Comparison of ENCODE assay signal across 1 cellular context in the genomic region with DNA sequence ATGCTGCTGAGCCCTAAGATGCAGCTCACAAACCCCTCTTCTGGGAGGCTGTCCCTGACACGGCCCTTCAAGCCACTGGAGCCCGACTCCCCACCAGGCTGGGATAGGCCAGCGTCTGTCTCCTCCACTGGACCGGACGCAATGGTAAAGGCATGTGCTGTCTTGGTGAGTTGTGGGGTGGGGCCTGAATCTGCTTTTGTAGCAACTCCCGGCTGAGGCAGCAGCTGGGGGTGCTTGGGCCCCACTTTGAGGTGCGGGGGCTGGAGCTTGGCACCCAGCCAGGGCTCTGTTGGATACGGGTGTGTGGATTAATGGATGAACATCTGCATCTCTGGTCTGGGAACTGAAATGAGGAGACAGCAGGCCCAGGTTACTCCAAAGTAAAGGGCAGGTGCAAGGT.
TF ChIP-seq lines count a peak whose summit lies in the region.

No MANE protein-coding gene starts in this region.

TF ChIP-seq in HEK293, 187 proteins besides CTCF, POLR2A, EP300 and RAD21 (continued from another document):
- TF ChIP-seq, protein P1, sequence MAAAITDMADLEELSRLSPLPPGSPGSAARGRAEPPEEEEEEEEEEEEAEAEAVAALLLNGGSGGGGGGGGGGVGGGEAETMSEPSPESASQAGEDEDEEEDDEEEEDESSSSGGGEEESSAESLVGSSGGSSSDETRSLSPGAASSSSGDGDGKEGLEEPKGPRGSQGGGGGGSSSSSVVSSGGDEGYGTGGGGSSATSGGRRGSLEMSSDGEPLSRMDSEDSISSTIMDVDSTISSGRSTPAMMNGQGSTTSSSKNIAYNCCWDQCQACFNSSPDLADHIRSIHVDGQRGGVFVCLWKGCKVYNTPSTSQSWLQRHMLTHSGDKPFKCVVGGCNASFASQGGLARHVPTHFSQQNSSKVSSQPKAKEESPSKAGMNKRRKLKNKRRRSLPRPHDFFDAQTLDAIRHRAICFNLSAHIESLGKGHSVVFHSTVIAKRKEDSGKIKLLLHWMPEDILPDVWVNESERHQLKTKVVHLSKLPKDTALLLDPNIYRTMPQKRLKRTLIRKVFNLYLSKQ (tag by site-specific recombination; IDR thresholded peaks at IDR 0.05; ENCODE audit: borderline replicate concordance): no peak
- TF ChIP-seq KLF9 (tag by site-specific recombination; IDR thresholded peaks at IDR 0.05; ENCODE audit: low read depth) (no peak), ZNF266 (tag by site-specific recombination; IDR thresholded peaks at IDR 0.05; ENCODE audit: low read depth) (no peak), ZBTB7A (tag by site-specific recombination; IDR thresholded peaks at IDR 0.05; ENCODE audit: low read depth) (no peak), ZNF510 (tag by site-specific recombination; IDR thresholded peaks at IDR 0.05; ENCODE audit: insufficient replicate concordance) (no peak), ZNF544 (tag by site-specific recombination; IDR thresholded peaks at IDR 0.05) (no peak), ZNF274 (IDR thresholded peaks at IDR 0.05; ENCODE audit: low read length) (no peak), ZNF274 (tag by site-specific recombination; IDR thresholded peaks at IDR 0.05; ENCODE audit: borderline replicate concordance) (no peak), KLF16 (tag by site-specific recombination; IDR thresholded peaks at IDR 0.05) (no peak), ZNF624 (tag by site-specific recombination; IDR thresholded peaks at IDR 0.05) (no peak), GLIS1 (tag by site-specific recombination; IDR thresholded peaks at IDR 0.05) (no peak), ZBTB48 (tag by site-specific recombination; IDR thresholded peaks at IDR 0.05) (no peak), HOXC10 (CRISPR knock-in tag; IDR thresholded peaks at IDR 0.05) (no peak), ZNF600 (tag by site-specific recombination; IDR thresholded peaks at IDR 0.05) (0 out of 2 replicates have a peak, but pooled peaks have one; percentile 2), ZNF521 (tag by site-specific recombination; IDR thresholded peaks at IDR 0.05) (no peak), RBAK (tag by site-specific recombination; IDR thresholded peaks at IDR 0.05) (no peak), ZNF248 (tag by site-specific recombination; IDR thresholded peaks at IDR 0.05) (no peak), ZNF202 (tag by site-specific recombination; IDR thresholded peaks at IDR 0.05; ENCODE audit: borderline replicate concordance) (no peak), ZNF24 (tag by site-specific recombination; IDR thresholded peaks at IDR 0.05) (no peak), ZIC2 (tag by site-specific recombination; IDR thresholded peaks at IDR 0.05) (peak; percentile 75), ZNF530 (tag by site-specific recombination; IDR thresholded peaks at IDR 0.05; ENCODE audit: low read depth) (no peak), ZNF354C (tag by site-specific recombination; IDR thresholded peaks at IDR 0.05; ENCODE audit: borderline replicate concordance, low read depth) (no peak), ZNF701 (tag by site-specific recombination; IDR thresholded peaks at IDR 0.05) (no peak), ZNF433 (tag by site-specific recombination; IDR thresholded peaks at IDR 0.05; ENCODE audit: low read depth) (no peak), IKZF3 (tag by site-specific recombination; IDR thresholded peaks at IDR 0.05) (no peak), ZNF121 (tag by site-specific recombination; IDR thresholded peaks at IDR 0.05) (no peak)
- TF ChIP-seq, protein P2, sequence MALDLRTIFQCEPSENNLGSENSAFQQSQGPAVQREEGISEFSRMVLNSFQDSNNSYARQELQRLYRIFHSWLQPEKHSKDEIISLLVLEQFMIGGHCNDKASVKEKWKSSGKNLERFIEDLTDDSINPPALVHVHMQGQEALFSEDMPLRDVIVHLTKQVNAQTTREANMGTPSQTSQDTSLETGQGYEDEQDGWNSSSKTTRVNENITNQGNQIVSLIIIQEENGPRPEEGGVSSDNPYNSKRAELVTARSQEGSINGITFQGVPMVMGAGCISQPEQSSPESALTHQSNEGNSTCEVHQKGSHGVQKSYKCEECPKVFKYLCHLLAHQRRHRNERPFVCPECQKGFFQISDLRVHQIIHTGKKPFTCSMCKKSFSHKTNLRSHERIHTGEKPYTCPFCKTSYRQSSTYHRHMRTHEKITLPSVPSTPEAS (tag by site-specific recombination; IDR thresholded peaks at IDR 0.05): no peak
- TF ChIP-seq, protein P3, sequence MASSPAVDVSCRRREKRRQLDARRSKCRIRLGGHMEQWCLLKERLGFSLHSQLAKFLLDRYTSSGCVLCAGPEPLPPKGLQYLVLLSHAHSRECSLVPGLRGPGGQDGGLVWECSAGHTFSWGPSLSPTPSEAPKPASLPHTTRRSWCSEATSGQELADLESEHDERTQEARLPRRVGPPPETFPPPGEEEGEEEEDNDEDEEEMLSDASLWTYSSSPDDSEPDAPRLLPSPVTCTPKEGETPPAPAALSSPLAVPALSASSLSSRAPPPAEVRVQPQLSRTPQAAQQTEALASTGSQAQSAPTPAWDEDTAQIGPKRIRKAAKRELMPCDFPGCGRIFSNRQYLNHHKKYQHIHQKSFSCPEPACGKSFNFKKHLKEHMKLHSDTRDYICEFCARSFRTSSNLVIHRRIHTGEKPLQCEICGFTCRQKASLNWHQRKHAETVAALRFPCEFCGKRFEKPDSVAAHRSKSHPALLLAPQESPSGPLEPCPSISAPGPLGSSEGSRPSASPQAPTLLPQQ (tag by site-specific recombination; IDR thresholded peaks at IDR 0.05): 0 out of 2 replicates have a peak, but pooled peaks have one; percentile 20
- TF ChIP-seq, protein P4, sequence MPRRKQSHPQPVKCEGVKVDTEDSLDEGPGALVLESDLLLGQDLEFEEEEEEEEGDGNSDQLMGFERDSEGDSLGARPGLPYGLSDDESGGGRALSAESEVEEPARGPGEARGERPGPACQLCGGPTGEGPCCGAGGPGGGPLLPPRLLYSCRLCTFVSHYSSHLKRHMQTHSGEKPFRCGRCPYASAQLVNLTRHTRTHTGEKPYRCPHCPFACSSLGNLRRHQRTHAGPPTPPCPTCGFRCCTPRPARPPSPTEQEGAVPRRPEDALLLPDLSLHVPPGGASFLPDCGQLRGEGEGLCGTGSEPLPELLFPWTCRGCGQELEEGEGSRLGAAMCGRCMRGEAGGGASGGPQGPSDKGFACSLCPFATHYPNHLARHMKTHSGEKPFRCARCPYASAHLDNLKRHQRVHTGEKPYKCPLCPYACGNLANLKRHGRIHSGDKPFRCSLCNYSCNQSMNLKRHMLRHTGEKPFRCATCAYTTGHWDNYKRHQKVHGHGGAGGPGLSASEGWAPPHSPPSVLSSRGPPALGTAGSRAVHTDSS (tag by site-specific recombination; IDR thresholded peaks at IDR 0.05): no peak
- TF ChIP-seq, protein P5, sequence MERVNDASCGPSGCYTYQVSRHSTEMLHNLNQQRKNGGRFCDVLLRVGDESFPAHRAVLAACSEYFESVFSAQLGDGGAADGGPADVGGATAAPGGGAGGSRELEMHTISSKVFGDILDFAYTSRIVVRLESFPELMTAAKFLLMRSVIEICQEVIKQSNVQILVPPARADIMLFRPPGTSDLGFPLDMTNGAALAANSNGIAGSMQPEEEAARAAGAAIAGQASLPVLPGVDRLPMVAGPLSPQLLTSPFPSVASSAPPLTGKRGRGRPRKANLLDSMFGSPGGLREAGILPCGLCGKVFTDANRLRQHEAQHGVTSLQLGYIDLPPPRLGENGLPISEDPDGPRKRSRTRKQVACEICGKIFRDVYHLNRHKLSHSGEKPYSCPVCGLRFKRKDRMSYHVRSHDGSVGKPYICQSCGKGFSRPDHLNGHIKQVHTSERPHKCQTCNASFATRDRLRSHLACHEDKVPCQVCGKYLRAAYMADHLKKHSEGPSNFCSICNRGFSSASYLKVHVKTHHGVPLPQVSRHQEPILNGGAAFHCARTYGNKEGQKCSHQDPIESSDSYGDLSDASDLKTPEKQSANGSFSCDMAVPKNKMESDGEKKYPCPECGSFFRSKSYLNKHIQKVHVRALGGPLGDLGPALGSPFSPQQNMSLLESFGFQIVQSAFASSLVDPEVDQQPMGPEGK (tag by site-specific recombination; IDR thresholded peaks at IDR 0.05): 0 out of 2 replicates have a peak, but pooled peaks have one; percentile 9
- TF ChIP-seq, protein P6, sequence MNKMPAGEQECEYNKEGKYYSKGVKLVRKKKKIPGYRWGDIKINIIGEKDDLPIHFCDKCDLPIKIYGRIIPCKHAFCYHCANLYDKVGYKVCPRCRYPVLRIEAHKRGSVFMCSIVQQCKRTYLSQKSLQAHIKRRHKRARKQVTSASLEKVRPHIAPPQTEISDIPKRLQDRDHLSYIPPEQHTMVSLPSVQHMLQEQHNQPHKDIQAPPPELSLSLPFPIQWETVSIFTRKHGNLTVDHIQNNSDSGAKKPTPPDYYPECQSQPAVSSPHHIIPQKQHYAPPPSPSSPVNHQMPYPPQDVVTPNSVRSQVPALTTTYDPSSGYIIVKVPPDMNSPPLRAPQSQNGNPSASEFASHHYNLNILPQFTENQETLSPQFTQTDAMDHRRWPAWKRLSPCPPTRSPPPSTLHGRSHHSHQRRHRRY (tag by site-specific recombination; IDR thresholded peaks at IDR 0.05): no peak
